Comparison of ENCODE assay signal across 28 cellular contexts in genomic region chr3:117624424-117624823, GRCh38.
"Had no signal": no experiment of that assay in that cellular context is flagged by ENCODE, and none has a peak within 500 bp of the region (broad histone marks: within the 10 kb centered on the region; RNA-seq: fewer than 3 reads in every experiment).

No MANE protein-coding gene starts in this region.

- H3K36me3 Mint-ChIP-seq: activated naive CD4-positive, alpha-beta T cell treated with anti-CD3 and anti-CD28 coated beads, Interleukin-2, amount 10 ng/mL, durations not matched to agents 7 days and 5 days; activated naive CD4-positive, alpha-beta T cell treated with anti-CD3 and anti-CD28 coated beads, Interleukin-2, amount 50 U/mL, for 72 hours; activated naive CD8-positive, alpha-beta T cell treated with anti-CD3 and anti-CD28 coated beads, Interleukin-2, amount 10 ng/mL, durations not matched to agents 7 days and 5 days; brain had no signal

- H3K27me3 ChIP-seq: ascending aorta, esophagus squamous epithelium had no signal

- H3K4me3 Mint-ChIP-seq: activated CD4-positive, alpha-beta memory T cell treated with anti-CD3 and anti-CD28 coated beads, Interleukin-2, amount 10 ng/mL, durations not matched to agents 7 days and 5 days; activated CD4-positive, alpha-beta T cell treated with anti-CD3 and anti-CD28 coated beads for 36 hours; activated CD4-positive, alpha-beta T cell treated with anti-CD3 and anti-CD28 coated beads, Interleukin-2, amount 10 ng/mL, durations not matched to agents 7 days and 5 days; activated naive CD4-positive, alpha-beta T cell treated with anti-CD3 and anti-CD28 coated beads, Interleukin-2, amount 10 ng/mL, durations not matched to agents 7 days and 5 days; activated naive CD8-positive, alpha-beta T cell treated with anti-CD3 and anti-CD28 coated beads, Interleukin-2, amount 10 ng/mL, durations not matched to agents 7 days and 5 days; activated T-cell treated with anti-CD3 and anti-CD28 coated beads, Interleukin-2, amount 50 U/mL, for 24 hours; activated T-cell treated with anti-CD3 and anti-CD28 coated beads, Interleukin-2, amount 50 U/mL, for 72 hours; brain; effector memory CD8-positive, alpha-beta T cell had no signal

- H3K4me3 ChIP-seq: ascending aorta, esophagus squamous epithelium had no signal

- H3K27ac ChIP-seq: ascending aorta, epithelial cell of prostate, esophagus squamous epithelium had no signal

- H3K4me1 Mint-ChIP-seq: activated CD4-positive, alpha-beta memory T cell treated with anti-CD3 and anti-CD28 coated beads, Interleukin-2, amount 10 ng/mL, durations not matched to agents 7 days and 5 days; activated CD4-positive, alpha-beta T cell treated with anti-CD3 and anti-CD28 coated beads for 36 hours; activated CD4-positive, alpha-beta T cell treated with anti-CD3 and anti-CD28 coated beads, Interleukin-2, amount 10 ng/mL, durations not matched to agents 7 days and 5 days; activated naive CD4-positive, alpha-beta T cell treated with anti-CD3 and anti-CD28 coated beads, Interleukin-2, amount 10 ng/mL, durations not matched to agents 7 days and 5 days; activated naive CD8-positive, alpha-beta T cell treated with anti-CD3 and anti-CD28 coated beads, Interleukin-2, amount 10 ng/mL, durations not matched to agents 7 days and 5 days had no signal

- H3K27me3 Mint-ChIP-seq: activated CD4-positive, alpha-beta memory T cell treated with anti-CD3 and anti-CD28 coated beads, Interleukin-2, amount 10 ng/mL, durations not matched to agents 7 days and 5 days; activated CD4-positive, alpha-beta T cell treated with anti-CD3 and anti-CD28 coated beads for 36 hours; activated CD4-positive, alpha-beta T cell treated with anti-CD3 and anti-CD28 coated beads, Interleukin-2, amount 10 ng/mL, durations not matched to agents 7 days and 5 days; activated naive CD4-positive, alpha-beta T cell treated with anti-CD3 and anti-CD28 coated beads, Interleukin-2, amount 10 ng/mL, durations not matched to agents 7 days and 5 days; activated naive CD8-positive, alpha-beta T cell treated with anti-CD3 and anti-CD28 coated beads, Interleukin-2, amount 10 ng/mL, durations not matched to agents 7 days and 5 days; activated T-cell treated with anti-CD3 and anti-CD28 coated beads, Interleukin-2, amount 50 U/mL, for 24 hours; effector memory CD8-positive, alpha-beta T cell had no signal

- H3K36me3 ChIP-seq: ascending aorta, esophagus squamous epithelium had no signal

- H3K9me3 Mint-ChIP-seq: activated CD4-positive, alpha-beta T cell treated with anti-CD3 and anti-CD28 coated beads, Interleukin-2, amount 10 ng/mL, durations not matched to agents 7 days and 5 days; activated naive CD4-positive, alpha-beta T cell treated with anti-CD3 and anti-CD28 coated beads, Interleukin-2, amount 10 ng/mL, durations not matched to agents 7 days and 5 days; activated naive CD8-positive, alpha-beta T cell treated with anti-CD3 and anti-CD28 coated beads, Interleukin-2, amount 10 ng/mL, durations not matched to agents 7 days and 5 days; brain had no signal

- FAIRE-seq: colon, frontal cortex had no signal

- H3K27ac Mint-ChIP-seq: activated CD4-positive, alpha-beta memory T cell treated with anti-CD3 and anti-CD28 coated beads, Interleukin-2, amount 10 ng/mL, durations not matched to agents 7 days and 5 days; activated CD4-positive, alpha-beta T cell treated with anti-CD3 and anti-CD28 coated beads for 36 hours; activated CD4-positive, alpha-beta T cell treated with anti-CD3 and anti-CD28 coated beads, Interleukin-2, amount 10 ng/mL, durations not matched to agents 7 days and 5 days; activated naive CD4-positive, alpha-beta T cell treated with anti-CD3 and anti-CD28 coated beads, Interleukin-2, amount 10 ng/mL, durations not matched to agents 7 days and 5 days; activated naive CD4-positive, alpha-beta T cell treated with anti-CD3 and anti-CD28 coated beads, Interleukin-2, amount 50 U/mL, for 72 hours; activated naive CD8-positive, alpha-beta T cell treated with anti-CD3 and anti-CD28 coated beads, Interleukin-2, amount 10 ng/mL, durations not matched to agents 7 days and 5 days; activated T-cell treated with anti-CD3 and anti-CD28 coated beads, Interleukin-2, amount 50 U/mL, for 24 hours; activated T-cell treated with anti-CD3 and anti-CD28 coated beads, Interleukin-2, amount 50 U/mL, for 72 hours; brain; effector memory CD8-positive, alpha-beta T cell had no signal

- DNase-seq: activated CD4-positive, alpha-beta memory T cell treated with anti-CD3 and anti-CD28 coated beads, Interleukin-2, amount 10 ng/mL, durations not matched to agents 7 days and 5 days; activated CD4-positive, alpha-beta T cell treated with anti-CD3 and anti-CD28 coated beads for 36 hours; activated CD4-positive, alpha-beta T cell treated with anti-CD3 and anti-CD28 coated beads, Interleukin-2, amount 10 ng/mL, durations not matched to agents 7 days and 5 days; activated CD4-positive, alpha-beta T cell treated with anti-CD3 and anti-CD28 coated beads, Interleukin-2, amount 50 U/mL, for 4 hours; activated CD4-positive, CD25-positive, alpha-beta regulatory T cell; activated CD4-positive, CD25-positive, alpha-beta regulatory T cell treated with anti-CD3 and anti-CD28 coated beads, Interleukin-2, amount 50 U/mL, for 72 hours; activated CD8-positive, alpha-beta memory T cell treated with anti-CD3 and anti-CD28 coated beads, Interleukin-2, amount 50 U/mL, for 48 hours; activated gamma-delta T cell; activated naive CD4-positive, alpha-beta T cell; activated naive CD4-positive, alpha-beta T cell treated with anti-CD3 and anti-CD28 coated beads, Interleukin-2, amount 10 ng/mL, durations not matched to agents 7 days and 5 days; activated naive CD8-positive, alpha-beta T cell treated with anti-CD3 and anti-CD28 coated beads, Interleukin-2, amount 10 ng/mL, durations not matched to agents 7 days and 5 days; activated T-cell treated with anti-CD3 and anti-CD28 coated beads for 4 hours; activated T-cell treated with anti-CD3 and anti-CD28 coated beads, Interleukin-2, amount 50 U/mL, for 24 hours; activated T-cell treated with anti-CD3 and anti-CD28 coated beads, Interleukin-2, amount 50 U/mL, for 72 hours; caudate nucleus; cortex of kidney; dermis blood vessel endothelial cell; effector CD4-positive, alpha-beta T cell; effector memory CD8-positive, alpha-beta T cell; esophagus squamous epithelium; head of caudate nucleus; T-helper 2 cell had no signal

- H3K9me3 ChIP-seq: ascending aorta, esophagus squamous epithelium had no signal

- H3K4me1 ChIP-seq: ascending aorta had no signal
